Comparison of ENCODE assay signal across 16 cellular contexts in the genomic region with DNA sequence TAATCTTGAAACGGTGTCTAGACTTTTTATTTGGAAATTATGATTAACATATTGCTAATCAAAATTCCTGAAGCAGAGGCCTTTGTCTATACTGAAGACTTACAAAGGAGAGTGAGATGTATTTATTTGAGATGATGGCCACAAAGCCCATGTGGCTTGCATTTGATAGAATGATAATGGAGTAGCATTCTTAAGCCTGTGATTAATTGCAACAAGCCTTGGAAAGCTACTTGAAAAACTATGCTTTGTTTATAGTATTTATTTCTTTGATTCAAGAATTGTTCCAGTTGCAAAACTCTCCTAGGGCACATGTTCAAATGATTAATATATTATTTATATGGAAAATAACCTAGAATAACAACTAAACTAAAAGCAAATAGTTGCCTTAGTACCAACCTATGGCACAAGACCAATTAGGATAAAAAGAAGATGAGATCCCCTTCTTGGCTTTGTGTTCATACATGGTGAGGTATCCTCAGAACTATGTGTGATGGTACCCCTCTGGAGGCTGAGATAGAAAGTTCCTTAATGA.
DNase-seq lines count a peak whose midpoint lies in the region; ATAC-seq, FAIRE-seq and TF ChIP-seq lines count a peak whose summit lies in the region.
"Had no signal": no experiment of that assay in that cellular context is flagged by ENCODE, and none has a peak within 500 bp of the region (broad histone marks: within the 10 kb centered on the region; RNA-seq: fewer than 3 reads in every experiment).

No MANE protein-coding gene starts in this region.

- no peaks in the 10 kb centered on the region for H3K79me2 ChIP-seq in SU-DHL-6 (ENCODE audit: insufficient read depth, low read length)

- H3K27ac ChIP-seq in SU-DHL-6 (ENCODE audit: low read depth, low read length): peak overlapping the region; percentile 65
- H3K27ac ChIP-seq in CD8-positive, alpha-beta memory T cell (ENCODE audit: low read depth, low read length): no peak overlapping the region
- H3K27ac ChIP-seq: cardiac muscle cell, SK-N-MC had no signal

- CTCF ChIA-PET in CD8-positive, alpha-beta memory T cell (lab: Charles Lee): no interaction called here

- H3K9me2 ChIP-seq in SU-DHL-6 (replicated peaks; ENCODE audit: insufficient read depth, low read length): no peaks in the 10 kb centered on the region

- peaks cover 18% of the 10 kb centered on the region for H3K4me1 Mint-ChIP-seq in stimulated activated memory B cell treated with anti-CD40 and anti-IgM and Interleukin-4, amounts not matched to agents 10 μg/mL and 1 μg/mL and 100 μg/mL, for 72 hours
- peaks cover 0 to 3% (median 0%) of the 10 kb centered on the region in 3 donors for H3K4me1 Mint-ChIP-seq in CD8-positive, alpha-beta memory T cell

- no peaks in the 10 kb centered on the region for H3K9me3 Mint-ChIP-seq in stimulated activated memory B cell treated with anti-CD40 and anti-IgM and Interleukin-4, amounts not matched to agents 10 μg/mL and 1 μg/mL and 100 μg/mL, for 72 hours
- H3K9me3 Mint-ChIP-seq in CD8-positive, alpha-beta memory T cell: no peaks in the 10 kb centered on the region
- H3K9me3 Mint-ChIP-seq: activated naive CD8-positive, alpha-beta T cell treated with anti-CD3 and anti-CD28 coated beads, Interleukin-2, amount 50 U/mL, for 24 hours; CD8-positive, alpha-beta T cell had no signal

- H4K20me1 ChIP-seq in SU-DHL-6 (ENCODE audit: low read depth, low read length): no peaks in the 10 kb centered on the region

- DNase-seq in GM19239 (ENCODE audit: insufficient read length, low spot score) (no peak), fibroblast of the conjunctiva (ENCODE audit: low read depth) (peak; percentile 40)
- DNase-seq in activated naive CD4-positive, alpha-beta T cell treated with anti-CD3 and anti-CD28 coated beads, Interleukin-2, amount 50 U/mL, for 16 hours: no peak
- DNase-seq in CD8-positive, alpha-beta memory T cell: no peak
- DNase-seq: activated CD4-positive, CD25-positive, alpha-beta regulatory T cell treated with anti-CD3 and anti-CD28 coated beads, Interleukin-2, amount 50 U/mL, for 72 hours; activated naive CD8-positive, alpha-beta T cell treated with anti-CD3 and anti-CD28 coated beads, Interleukin-2, amount 50 U/mL, for 24 hours; CD8-positive, alpha-beta T cell; NCI-H1105; T1000 had no signal

- H3K4me3 Mint-ChIP-seq in stimulated activated memory B cell treated with anti-CD40 and anti-IgM and Interleukin-4, amounts not matched to agents 10 μg/mL and 1 μg/mL and 100 μg/mL, for 72 hours: no peak overlapping the region
- no peak overlapping the region for H3K4me3 Mint-ChIP-seq in CD8-positive, alpha-beta memory T cell
- H3K4me3 Mint-ChIP-seq: activated naive CD8-positive, alpha-beta T cell treated with anti-CD3 and anti-CD28 coated beads, Interleukin-2, amount 50 U/mL, for 24 hours; CD8-positive, alpha-beta T cell had no signal

- no peaks in the 10 kb centered on the region for H3F3A ChIP-seq in SU-DHL-6 (ENCODE audit: insufficient read depth)

- H3K4me2 ChIP-seq in SU-DHL-6 (ENCODE audit: low read depth, low read length, poor library complexity, severe bottlenecking): peak overlapping the region; percentile 61

- POLR2A ChIA-PET in CD8-positive, alpha-beta memory T cell (lab: Charles Lee): no interaction called here

- H3K36me3 ChIP-seq in SU-DHL-6 (ENCODE audit: low read length): no peaks in the 10 kb centered on the region
- H3K36me3 ChIP-seq in CD8-positive, alpha-beta memory T cell (ENCODE audit: insufficient read depth, low read length): no peaks in the 10 kb centered on the region
- H3K36me3 ChIP-seq: cardiac muscle cell had no signal

- no peaks in the 10 kb centered on the region for H3K36me3 Mint-ChIP-seq in stimulated activated memory B cell treated with anti-CD40 and anti-IgM and Interleukin-4, amounts not matched to agents 10 μg/mL and 1 μg/mL and 100 μg/mL, for 72 hours
- no peaks in the 10 kb centered on the region for H3K36me3 Mint-ChIP-seq in CD8-positive, alpha-beta memory T cell
- H3K36me3 Mint-ChIP-seq: CD8-positive, alpha-beta T cell had no signal

- no peaks in the 10 kb centered on the region for H3K4me1 ChIP-seq in CD8-positive, alpha-beta memory T cell (ENCODE audit: insufficient read depth, low read length)

- no peaks in the 10 kb centered on the region for H3K9me3 ChIP-seq in SU-DHL-6 (ENCODE audit: insufficient read depth, low read length)
- no peaks in the 10 kb centered on the region for H3K9me3 ChIP-seq in CD8-positive, alpha-beta memory T cell (ENCODE audit: low read length)

- H3K27me3 ChIP-seq in SU-DHL-6 (ENCODE audit: low read length): no peaks in the 10 kb centered on the region
- H3K27me3 ChIP-seq in CD8-positive, alpha-beta memory T cell (ENCODE audit: insufficient read depth, low read length, poor library complexity, severe bottlenecking): no peaks in the 10 kb centered on the region
- H3K27me3 ChIP-seq: cardiac muscle cell had no signal

- peak overlapping the region; percentile 70 for H2AFZ ChIP-seq in SU-DHL-6 (ENCODE audit: low read depth, low read length, severe bottlenecking)

- ATAC-seq in stimulated activated memory B cell treated with anti-CD40 and anti-IgM and Interleukin-4, amounts not matched to agents 10 μg/mL and 1 μg/mL and 100 μg/mL, for 72 hours: no peak
- ATAC-seq in GM19467 (IDR thresholded peaks at IDR 0.05; ENCODE audit: unreplicated experiment) (no peak), HG03378 (IDR thresholded peaks at IDR 0.05; ENCODE audit: unreplicated experiment) (no peak)
- ATAC-seq: activated naive CD8-positive, alpha-beta T cell treated with anti-CD3 and anti-CD28 coated beads, Interleukin-2, amount 50 U/mL, for 24 hours; CD8-positive, alpha-beta T cell had no signal

- H3K27me3 Mint-ChIP-seq in stimulated activated memory B cell treated with anti-CD40 and anti-IgM and Interleukin-4, amounts not matched to agents 10 μg/mL and 1 μg/mL and 100 μg/mL, for 72 hours: no peaks in the 10 kb centered on the region
- no peaks in the 10 kb centered on the region for H3K27me3 Mint-ChIP-seq in CD8-positive, alpha-beta memory T cell
- H3K27me3 Mint-ChIP-seq: activated naive CD8-positive, alpha-beta T cell treated with anti-CD3 and anti-CD28 coated beads, Interleukin-2, amount 50 U/mL, for 24 hours had no signal

- peak; percentile 4 for FAIRE-seq in GM19239 (lab: Jason Lieb, UNC)
- FAIRE-seq: RCC 7860 had no signal

- peak overlapping the region; percentile 38 for H3K27ac Mint-ChIP-seq in stimulated activated memory B cell treated with anti-CD40 and anti-IgM and Interleukin-4, amounts not matched to agents 10 μg/mL and 1 μg/mL and 100 μg/mL, for 72 hours
- H3K27ac Mint-ChIP-seq in CD8-positive, alpha-beta memory T cell: peak overlapping the region in 2 of 8 donors; percentile 6 to 76
- H3K27ac Mint-ChIP-seq: activated naive CD8-positive, alpha-beta T cell treated with anti-CD3 and anti-CD28 coated beads, Interleukin-2, amount 50 U/mL, for 24 hours; CD8-positive, alpha-beta T cell had no signal

- no peak overlapping the region for H3K4me3 ChIP-seq in SU-DHL-6 (ENCODE audit: insufficient read depth, low read length, poor library complexity, severe bottlenecking)
- no peak overlapping the region for H3K4me3 ChIP-seq in CD8-positive, alpha-beta memory T cell (ENCODE audit: low read length)
- H3K4me3 ChIP-seq: cardiac muscle cell, SK-N-MC had no signal

- TF ChIP-seq CTCF in SU-DHL-6 (IDR thresholded peaks at IDR 0.05; ENCODE audit: insufficient read depth, low read length, poor library complexity, severe bottlenecking): no peak

- 0 out of 2 replicates have a peak overlapping the region, but pooled peaks have one; percentile 28 for H3K9ac ChIP-seq in SU-DHL-6 (ENCODE audit: low read length)
